Comparison of ENCODE assay signal across 11 cellular contexts in genomic region chr7:96236198-96237039, GRCh38.
DNase-seq lines count a peak whose midpoint lies in the region; ATAC-seq and TF ChIP-seq lines count a peak whose summit lies in the region.
"Had no signal": no experiment of that assay in that cellular context is flagged by ENCODE, and none has a peak within 500 bp of the region (broad histone marks: within the 10 kb centered on the region; RNA-seq: fewer than 3 reads in every experiment).

No MANE protein-coding gene starts in this region.

- WGBS in right lobe of liver (ENCODE audit: insufficient coverage, low coverage, low lambda C conversion rate, missing lambda C conversion rate) = 50% methylated on average over 4 of the region's 5 CpGs

- no peaks in the 10 kb centered on the region for H3K9me3 Mint-ChIP-seq in T-helper 2 cell treated with Interferon-gamma antibody and Interleukin-4, amounts not matched to agents 5 μg/mL and 100 μg/mL, for 36 hours
- H3K9me3 Mint-ChIP-seq: T-helper 1 cell treated with Interleukin-12 subunit alpha and Interleukin-12 subunit beta and Interleukin-4 antibody, amounts not matched to agents 30 μg/mL and 1 μg/mL, for 36 hours had no signal

- no peak overlapping the region for H3K4me3 Mint-ChIP-seq in T-helper 2 cell treated with Interferon-gamma antibody and Interleukin-4, amounts not matched to agents 5 μg/mL and 100 μg/mL, for 36 hours
- H3K4me3 Mint-ChIP-seq: T-helper 1 cell treated with Interleukin-12 subunit alpha and Interleukin-12 subunit beta and Interleukin-4 antibody, amounts not matched to agents 30 μg/mL and 1 μg/mL, for 36 hours had no signal

- H3K36me3 Mint-ChIP-seq in T-helper 2 cell treated with Interferon-gamma antibody and Interleukin-4, amounts not matched to agents 5 μg/mL and 100 μg/mL, for 36 hours (ENCODE audit: low read depth) = peaks cover 3% of the 10 kb centered on the region

- H3K27me3 Mint-ChIP-seq in T-helper 2 cell treated with Interferon-gamma antibody and Interleukin-4, amounts not matched to agents 5 μg/mL and 100 μg/mL, for 36 hours (ENCODE audit: low read depth) = no peaks in the 10 kb centered on the region

- peaks cover 0 to 8% (median 0%) of the 10 kb centered on the region in 4 donors for H3K36me3 ChIP-seq in right lobe of liver

- DNase-seq in AG04450 (ENCODE audit: low read depth, low spot score) = peak; percentile 88
- DNase-seq in NCI-H1105 treated with DMSO at 0.1 percent for 48 hours (lab: John Stamatoyannopoulos, UW) = peak; percentile 79
- DNase-seq in cardiac fibroblast (ENCODE audit: low read depth in 2 of 2) = peak; percentile 91 to 95
- peak in 1 of 3 donors; percentile 64 for DNase-seq in right lobe of liver
- no peak for DNase-seq in T-helper 2 cell treated with Interferon-gamma antibody and Interleukin-4, amounts not matched to agents 5 μg/mL and 100 μg/mL, for 36 hours (ENCODE audit: low spot score)
- no peak for DNase-seq in activated T-cell treated with anti-CD3 and anti-CD28 coated beads for 4 hours
- DNase-seq: DND-41 had no signal

- no peaks in the 10 kb centered on the region for H3K4me1 Mint-ChIP-seq in T-helper 2 cell treated with Interferon-gamma antibody and Interleukin-4, amounts not matched to agents 5 μg/mL and 100 μg/mL, for 36 hours (ENCODE audit: low read depth)

- peaks cover 0 to 20% (median 0%) of the 10 kb centered on the region in 4 donors for H3K4me1 ChIP-seq in right lobe of liver

- CTCF ChIA-PET in AG04450 (lab: Charles Lee) = interaction anchor here (1.1 to 2.2 kb wide), 2 partner anchors 11 to 31 kb away, joined by 3 to 6 read pairs; no protein-coding TSS in a partner anchor

- ATAC-seq in right lobe of liver (peak; percentile 55 to 91 (median 64)), HG03469 (IDR thresholded peaks at IDR 0.05; ENCODE audit: unreplicated experiment) (no peak), GM21528 (IDR thresholded peaks at IDR 0.05; ENCODE audit: low FRiP score, unreplicated experiment) (no peak)

- H3K9me3 ChIP-seq in AG04450 (ENCODE audit: control insufficient read depth, insufficient read depth, low read length) (no peaks in the 10 kb centered on the region), right lobe of liver (no peaks in the 10 kb centered on the region)

- intact Hi-C loops in right lobe of liver (cut with DNase I) = no loop called here

- H3K27ac ChIP-seq in AG04450 (ENCODE audit: low read depth, low read length) = peak overlapping the region; percentile 67
- peak overlapping the region in 1 of 3 donors; percentile 15 for H3K27ac ChIP-seq in right lobe of liver
- H3K27ac ChIP-seq: epithelial cell of prostate had no signal

- no peak for TF ChIP-seq POLR2A in right lobe of liver (IDR thresholded peaks at IDR 0.05)

- H3K27ac Mint-ChIP-seq in T-helper 2 cell treated with Interferon-gamma antibody and Interleukin-4, amounts not matched to agents 5 μg/mL and 100 μg/mL, for 36 hours = no peak overlapping the region
- H3K27ac Mint-ChIP-seq: T-helper 1 cell treated with Interleukin-12 subunit alpha and Interleukin-12 subunit beta and Interleukin-4 antibody, amounts not matched to agents 30 μg/mL and 1 μg/mL, for 36 hours had no signal

- H3K4me3 ChIP-seq in AG04450 (ENCODE audit: low read depth, low read length) (no peak overlapping the region), cardiac fibroblast (replicated peaks in 1 of 2; ENCODE audit: low read depth in 2 of 2, low read length in 2 of 2) (no peak overlapping the region), right lobe of liver (no peak overlapping the region)

- POLR2A ChIA-PET in AG04450 (lab: Yijun Ruan, JAX) = no interaction called here

- TF ChIP-seq CTCF in AG04450 (IDR thresholded peaks at IDR 0.05; ENCODE audit: low read depth, low read length) = no peak
- no peak for TF ChIP-seq CTCF in cardiac fibroblast (IDR thresholded peaks at IDR 0.05; ENCODE audit: low read depth, low read length)
- TF ChIP-seq CTCF in right lobe of liver (IDR thresholded peaks at IDR 0.05) = no peak

- no peaks in the 10 kb centered on the region for H3K27me3 ChIP-seq in AG04450 (ENCODE audit: control insufficient read depth, insufficient read depth, low read length)
- H3K27me3 ChIP-seq in right lobe of liver = no peaks in the 10 kb centered on the region

Comparison
In these comparisons a context has a peak if more than half of its experiments do, and no peak if none do; other contexts are left out.
1. DNase-seq: peak in AG04450 (single experiment), NCI-H1105 treated with DMSO at 0.1 percent for 48 hours (single experiment) and cardiac fibroblast (2 of 2); none in T-helper 2 cell treated with Interferon-gamma antibody and Interleukin-4, amounts not matched to agents 5 μg/mL and 100 μg/mL, for 36 hours (single experiment) and activated T-cell treated with anti-CD3 and anti-CD28 coated beads for 4 hours (single experiment).
2. ATAC-seq: peak in right lobe of liver (4 of 4); none in HG03469 (single experiment) and GM21528 (single experiment).